16 cellular contexts compared by ENCODE assay signal in the genomic region with DNA sequence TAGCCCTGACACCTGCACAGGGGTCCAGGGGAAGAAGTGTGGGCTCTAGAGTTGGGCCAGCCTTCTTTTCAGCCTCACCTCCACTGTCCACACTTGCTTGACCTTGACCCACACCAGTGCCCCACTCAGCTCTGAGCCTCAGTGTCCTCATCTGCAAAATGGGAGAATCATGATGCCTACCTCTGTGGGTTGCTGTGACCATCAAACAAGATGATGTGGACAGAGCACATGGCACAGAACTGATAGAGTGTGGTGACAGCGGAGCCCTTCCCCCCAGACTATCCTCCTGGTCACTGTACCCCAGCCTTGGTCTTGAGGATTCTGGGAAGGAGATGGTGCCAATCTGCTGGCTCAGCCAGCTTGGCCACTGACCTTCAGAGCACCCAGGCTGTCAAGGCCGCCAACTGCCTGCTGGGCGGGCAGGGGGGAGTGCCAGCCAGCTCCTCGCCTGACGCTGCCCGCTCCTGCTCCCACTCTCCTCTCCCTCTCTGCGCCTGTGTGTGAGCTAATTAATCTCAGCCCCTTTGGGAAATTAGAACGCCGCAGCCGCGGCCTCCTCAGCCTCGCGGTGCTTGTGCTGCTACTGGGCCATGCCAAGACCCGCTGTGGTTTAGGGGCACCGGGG. TPM values are rescaled to one million over a fixed set of nuclear protein-coding genes. Genes with fewer than 3 reads are reported as not detected.
DNase-seq lines count a peak whose midpoint lies in the region; ATAC-seq and TF ChIP-seq lines count a peak whose summit lies in the region.
"Had no signal": no experiment of that assay in that cellular context is flagged by ENCODE, and none has a peak within 500 bp of the region (broad histone marks: within the 10 kb centered on the region; RNA-seq: fewer than 3 reads in every experiment).

No MANE protein-coding gene starts in this region.

- peaks cover 13% of the 10 kb centered on the region for H3K36me3 Mint-ChIP-seq in stimulated activated memory B cell treated with anti-CD40 and anti-IgM and Interleukin-4, amounts not matched to agents 10 μg/mL and 1 μg/mL and 100 μg/mL, for 72 hours
- no peaks in the 10 kb centered on the region for H3K36me3 Mint-ChIP-seq in WTC11
- H3K36me3 Mint-ChIP-seq in activated CD4-positive, alpha-beta T cell treated with anti-CD3 and anti-CD28 coated beads, Interleukin-2, amount 10 ng/mL, durations not matched to agents 24 days and 14 days (ENCODE audit: low read depth): no peaks in the 10 kb centered on the region
- H3K36me3 Mint-ChIP-seq: activated CD4-positive, alpha-beta memory T cell treated with anti-CD3 and anti-CD28 coated beads for 36 hours; activated naive CD8-positive, alpha-beta T cell treated with anti-CD3 and anti-CD28 coated beads for 36 hours; T-cell; type B pancreatic cell had no signal

- no peaks in the 10 kb centered on the region for H3K9me3 Mint-ChIP-seq in stimulated activated memory B cell treated with anti-CD40 and anti-IgM and Interleukin-4, amounts not matched to agents 10 μg/mL and 1 μg/mL and 100 μg/mL, for 72 hours
- no peaks in the 10 kb centered on the region for H3K9me3 Mint-ChIP-seq in WTC11
- H3K9me3 Mint-ChIP-seq in activated CD4-positive, alpha-beta T cell treated with anti-CD3 and anti-CD28 coated beads, Interleukin-2, amount 10 ng/mL, durations not matched to agents 24 days and 14 days: no peaks in the 10 kb centered on the region
- H3K9me3 Mint-ChIP-seq: activated CD4-positive, alpha-beta memory T cell treated with anti-CD3 and anti-CD28 coated beads for 36 hours; activated naive CD8-positive, alpha-beta T cell treated with anti-CD3 and anti-CD28 coated beads for 36 hours; neural crest cell; T-cell; type B pancreatic cell had no signal

- peak; percentile 35 for TF ChIP-seq POLR2A in GM18526 (IDR thresholded peaks at IDR 0.05; ENCODE audit: extremely low read depth, insufficient read length)
- no peak for TF ChIP-seq POLR2A in right lobe of liver (IDR thresholded peaks at IDR 0.05)

- CTCF ChIA-PET in WTC11 (lab: Charles Lee): interaction anchor here (0.8 to 2.4 kb wide), 5 partner anchors 13 to 304 kb away, joined by 3 to 12 read pairs (median 3); partner anchors contain the start of gene CXXC5

- no peaks in the 10 kb centered on the region for H3K27me3 Mint-ChIP-seq in stimulated activated memory B cell treated with anti-CD40 and anti-IgM and Interleukin-4, amounts not matched to agents 10 μg/mL and 1 μg/mL and 100 μg/mL, for 72 hours
- no peaks in the 10 kb centered on the region for H3K27me3 Mint-ChIP-seq in WTC11 (ENCODE audit: low read depth)
- peaks cover 1% of the 10 kb centered on the region for H3K27me3 Mint-ChIP-seq in activated CD4-positive, alpha-beta T cell treated with anti-CD3 and anti-CD28 coated beads, Interleukin-2, amount 10 ng/mL, durations not matched to agents 24 days and 14 days
- H3K27me3 Mint-ChIP-seq: activated CD4-positive, alpha-beta memory T cell treated with anti-CD3 and anti-CD28 coated beads for 36 hours; activated naive CD8-positive, alpha-beta T cell treated with anti-CD3 and anti-CD28 coated beads for 36 hours; type B pancreatic cell had no signal

- H3K9me3 ChIP-seq in right lobe of liver: no peaks in the 10 kb centered on the region

- ATAC-seq in right lobe of liver (peak; percentile 17 to 51 (median 37)), GM19395 (IDR thresholded peaks at IDR 0.05; ENCODE audit: unreplicated experiment) (no peak), GM21723 (IDR thresholded peaks at IDR 0.05; ENCODE audit: unreplicated experiment) (no peak), WTC11 (no peak)
- no peak for ATAC-seq in stimulated activated memory B cell treated with anti-CD40 and anti-IgM and Interleukin-4, amounts not matched to agents 10 μg/mL and 1 μg/mL and 100 μg/mL, for 72 hours
- ATAC-seq: T-cell had no signal

- H3K4me3 ChIP-seq in right lobe of liver: no peak overlapping the region

- H3K36me3 ChIP-seq in right lobe of liver: no peaks in the 10 kb centered on the region

- intact Hi-C loops in right lobe of liver (cut with DNase I): no loop called here
- intact Hi-C loops in activated CD4-positive, alpha-beta T cell treated with anti-CD3 and anti-CD28 coated beads, Interleukin-2, amount 10 ng/mL, durations not matched to agents 24 days and 14 days (cut with micrococcal nuclease): no loop called here

- DNase-seq in caudate nucleus (lab: John Stamatoyannopoulos, UW) (peak in 43 of 61 donors; percentile 19 to 79 (median 48)), right lobe of liver (no peak), WTC11 (ENCODE audit: low spot score) (no peak)
- DNase-seq in activated CD4-positive, alpha-beta T cell treated with anti-CD3 and anti-CD28 coated beads, Interleukin-2, amount 10 ng/mL, durations not matched to agents 24 days and 14 days: no peak
- DNase-seq: activated CD4-positive, alpha-beta memory T cell treated with anti-CD3 and anti-CD28 coated beads for 36 hours; activated naive CD8-positive, alpha-beta T cell treated with anti-CD3 and anti-CD28 coated beads for 36 hours; COR-L47; NCI-H748 treated with DMSO at 0.1 percent for 48 hours; stimulated activated CD4-positive, alpha-beta T cell treated with anti-CD3 and anti-CD28 coated beads, Interleukin-4, amount 100 ng/mL, for 1 hour had no signal

- H3K27ac Mint-ChIP-seq in stimulated activated memory B cell treated with anti-CD40 and anti-IgM and Interleukin-4, amounts not matched to agents 10 μg/mL and 1 μg/mL and 100 μg/mL, for 72 hours: peak overlapping the region; percentile 88
- H3K27ac Mint-ChIP-seq in WTC11: no peak overlapping the region; the same call in 1 of the 2 replicates
- no peak overlapping the region for H3K27ac Mint-ChIP-seq in activated CD4-positive, alpha-beta T cell treated with anti-CD3 and anti-CD28 coated beads, Interleukin-2, amount 10 ng/mL, durations not matched to agents 24 days and 14 days
- H3K27ac Mint-ChIP-seq: activated CD4-positive, alpha-beta memory T cell treated with anti-CD3 and anti-CD28 coated beads for 36 hours; activated naive CD8-positive, alpha-beta T cell treated with anti-CD3 and anti-CD28 coated beads for 36 hours; T-cell; type B pancreatic cell had no signal

- H3K4me1 Mint-ChIP-seq in stimulated activated memory B cell treated with anti-CD40 and anti-IgM and Interleukin-4, amounts not matched to agents 10 μg/mL and 1 μg/mL and 100 μg/mL, for 72 hours: peaks cover 94% of the 10 kb centered on the region
- H3K4me1 Mint-ChIP-seq in WTC11: peaks cover 70% of the 10 kb centered on the region
- peaks cover 29% of the 10 kb centered on the region for H3K4me1 Mint-ChIP-seq in activated CD4-positive, alpha-beta T cell treated with anti-CD3 and anti-CD28 coated beads, Interleukin-2, amount 10 ng/mL, durations not matched to agents 24 days and 14 days

- WGBS in right lobe of liver (ENCODE audit: insufficient coverage, low coverage, low lambda C conversion rate, missing lambda C conversion rate): 33% methylated on average over 3 of the region's 15 CpGs

- H3K4me3 Mint-ChIP-seq in stimulated activated memory B cell treated with anti-CD40 and anti-IgM and Interleukin-4, amounts not matched to agents 10 μg/mL and 1 μg/mL and 100 μg/mL, for 72 hours: peak overlapping the region; percentile 72
- H3K4me3 Mint-ChIP-seq in WTC11: no peak overlapping the region
- H3K4me3 Mint-ChIP-seq in activated CD4-positive, alpha-beta T cell treated with anti-CD3 and anti-CD28 coated beads, Interleukin-2, amount 10 ng/mL, durations not matched to agents 24 days and 14 days: no peak overlapping the region
- H3K4me3 Mint-ChIP-seq: activated CD4-positive, alpha-beta memory T cell treated with anti-CD3 and anti-CD28 coated beads for 36 hours; activated naive CD8-positive, alpha-beta T cell treated with anti-CD3 and anti-CD28 coated beads for 36 hours; neural crest cell; T-cell; type B pancreatic cell had no signal

- POLR2A ChIA-PET in WTC11 (lab: Charles Lee): interaction anchor here (0.6 to 1.5 kb wide), 2 partner anchors 11 to 83 kb away, joined by 3 to 4 read pairs; no protein-coding TSS in a partner anchor

- peak overlapping the region; percentile 95 for H3K27ac ChIP-seq in caudate nucleus (ENCODE audit: low read depth, low read length)
- H3K27ac ChIP-seq in right lobe of liver: peak overlapping the region in 2 of 3 donors; percentile 12 to 80

- TF ChIP-seq CTCF in right lobe of liver (IDR thresholded peaks at IDR 0.05) (no peak), WTC11 (IDR thresholded peaks at IDR 0.05) (no peak)

- H3K27me3 ChIP-seq in right lobe of liver: no peaks in the 10 kb centered on the region

- H3K4me1 ChIP-seq in right lobe of liver: peaks cover 0 to 98% (median 50%) of the 10 kb centered on the region in 4 donors

TF ChIP-seq in WTC11, 78 proteins besides CTCF, POLR2A, EP300 and RAD21 (continues in another document):
- no peak for TF ChIP-seq ZBTB43 (CRISPR knock-in tag; IDR thresholded peaks at IDR 0.05)
- TF ChIP-seq PRRX2 (CRISPR knock-in tag; IDR thresholded peaks at IDR 0.05): no peak
- TF ChIP-seq ELF4 (CRISPR knock-in tag; IDR thresholded peaks at IDR 0.05; ENCODE audit: low read depth): no peak
- TF ChIP-seq OVOL2 (CRISPR knock-in tag; IDR thresholded peaks at IDR 0.05; ENCODE audit: borderline replicate concordance): no peak
- TF ChIP-seq NFYB (CRISPR knock-in tag; conservative IDR thresholded peaks at IDR 0.05; ENCODE audit: low read depth): no peak

RNA-seq across cellular contexts. Expression of gene CXXC5, which starts 16.7 kb away (rescaled TPM):
- total RNA-seq in right lobe of liver (10 to 100 TPM; 44.5 to 84.9 (median 66.4) TPM), WTC11 (2021) (77.5 to 97.2 TPM (median 78.0 TPM) in 3 replicates)
- 1.2 and 1.9 TPM in 2 replicates for total RNA-seq in activated CD4-positive, alpha-beta T cell treated with anti-CD3 and anti-CD28 coated beads, Interleukin-2, amount 10 ng/mL, durations not matched to agents 24 days and 14 days

Comparison
In these comparisons a context has a peak if more than half of its experiments do, and no peak if none do; other contexts are left out.
1. DNase-seq: peak in caudate nucleus (43 of 61); none in right lobe of liver (0 of 3), WTC11 (single experiment) and activated CD4-positive, alpha-beta T cell treated with anti-CD3 and anti-CD28 coated beads, Interleukin-2, amount 10 ng/mL, durations not matched to agents 24 days and 14 days (single experiment).
2. ATAC-seq: peak in right lobe of liver (4 of 4); none in stimulated activated memory B cell treated with anti-CD40 and anti-IgM and Interleukin-4, amounts not matched to agents 10 μg/mL and 1 μg/mL and 100 μg/mL, for 72 hours (single experiment), GM19395 (single experiment), GM21723 (single experiment) and WTC11 (single experiment).
3. RNA of gene CXXC5, which starts 16.7 kb away (total RNA-seq): 77.5 to 97.2 TPM in WTC11 and 44.5 to 84.9 TPM in right lobe of liver; 1.2 to 1.9 TPM in activated CD4-positive, alpha-beta T cell treated with anti-CD3 and anti-CD28 coated beads, Interleukin-2, amount 10 ng/mL, durations not matched to agents 24 days and 14 days; every median in the first group is over 10 times any median in the second.